Comparison of ENCODE assay signal across 26 cellular contexts in the genomic region with DNA sequence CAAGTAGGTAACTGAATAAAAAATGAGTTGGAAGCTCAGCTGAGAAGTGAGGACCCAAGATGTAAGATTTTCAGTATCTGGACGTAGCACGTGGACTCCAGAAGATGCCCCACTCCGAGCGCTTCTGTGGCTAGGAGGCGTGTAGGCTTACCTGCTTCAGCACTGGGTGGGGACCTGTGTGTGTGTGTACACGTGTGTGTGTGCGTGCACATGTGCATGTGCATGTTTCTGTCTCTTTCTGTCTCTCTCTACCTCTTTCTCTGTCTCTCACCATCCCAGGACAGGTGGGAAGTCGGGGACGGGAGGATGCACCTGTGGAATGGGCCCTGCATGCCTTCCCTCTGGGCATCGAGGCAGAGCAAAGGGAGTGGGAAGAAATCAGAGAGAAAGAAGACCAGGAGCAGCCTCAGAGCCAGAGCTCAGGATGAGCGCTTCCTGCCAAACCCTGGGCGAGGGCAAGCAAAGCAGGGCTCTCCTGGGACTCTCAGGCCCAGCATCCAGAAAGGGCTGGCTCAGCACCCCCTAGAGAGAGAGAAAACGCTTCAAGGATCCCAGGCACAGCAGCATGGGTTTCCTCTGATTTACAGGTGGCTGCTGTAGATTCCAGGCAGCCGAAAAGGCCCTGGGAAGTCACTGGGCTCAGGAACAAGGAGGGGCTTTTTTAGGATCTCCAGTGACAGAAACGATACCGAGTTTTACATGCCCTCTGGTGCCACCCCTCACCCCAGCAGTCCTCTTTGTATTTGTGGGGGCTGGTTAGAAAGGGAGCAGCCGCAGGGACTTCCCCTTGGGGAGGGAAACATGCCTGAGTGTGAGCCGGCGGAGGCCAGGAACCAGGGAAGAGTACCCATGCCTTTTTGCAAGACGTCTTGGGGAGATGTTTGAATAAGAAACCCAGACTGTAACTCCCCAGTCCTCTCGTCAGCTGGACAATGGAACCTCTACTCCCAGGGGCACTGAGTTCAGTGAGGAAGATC. TPM values are rescaled to one million over a fixed set of nuclear protein-coding genes. Genes with fewer than 3 reads are reported as not detected.
DNase-seq lines count a peak whose midpoint lies in the region; ATAC-seq and TF ChIP-seq lines count a peak whose summit lies in the region.
"Had no signal": no experiment of that assay in that cellular context is flagged by ENCODE, and none has a peak within 500 bp of the region (broad histone marks: within the 10 kb centered on the region; RNA-seq: fewer than 3 reads in every experiment).

No MANE protein-coding gene starts in this region.

- no peaks in the 10 kb centered on the region for H3F3A ChIP-seq in neural progenitor cell (ENCODE audit: low read depth)

- H3K9me3 Mint-ChIP-seq in neural progenitor cell = no peaks in the 10 kb centered on the region
- H3K9me3 Mint-ChIP-seq in natural killer cell treated with Interleukin-12 subunit alpha and Interleukin-12 subunit beta and Interleukin-15 and Interleukin-18, amount 100 ng/mL, for 72 hours = no peaks in the 10 kb centered on the region
- H3K9me3 Mint-ChIP-seq: CD8-positive, alpha-beta memory T cell had no signal

- DNase-seq in NCI-H2171 treated with DMSO at 0.1 percent for 48 hours (lab: John Stamatoyannopoulos, UW) (peak; percentile 31), NCI-H2171 (lab: John Stamatoyannopoulos, UW) (no peak), body of pancreas (no peak), neural progenitor cell (ENCODE audit: low spot score) (no peak), inferior parietal cortex (ENCODE audit: extremely low spot score) (no peak), Right ventricle myocardium superior (no peak)
- no peak for DNase-seq in natural killer cell treated with Interleukin-12 subunit alpha and Interleukin-12 subunit beta and Interleukin-15 and Interleukin-18, amount 100 ng/mL, for 72 hours (ENCODE audit: low spot score)
- DNase-seq: Calu3; CD8-positive, alpha-beta memory T cell; DMS153; GOT3; MG63; NCI-H1048; NCI-H1417 treated with DMSO at 0.1 percent for 48 hours; NCI-H187; NCI-H2107; NCI-H2227 treated with DMSO at 0.1 percent for 48 hours; NCI-H510A; SIG-M5; SK-N-SH had no signal

- peak overlapping the region; percentile 34 for H2AFZ ChIP-seq in neural progenitor cell (replicated peaks)

- H3K4me3 ChIP-seq in body of pancreas (no peak overlapping the region), neural progenitor cell (no peak overlapping the region)
- H3K4me3 ChIP-seq: K562, MG63 had no signal

- H4K20me1 ChIP-seq in neural progenitor cell (ENCODE audit: low read depth) = no peaks in the 10 kb centered on the region

- 81 to 91% methylated on average over 19 to 20 of the region's 21 CpGs for WGBS in body of pancreas, 2 donors

- no peaks in the 10 kb centered on the region for H3K36me3 Mint-ChIP-seq in neural progenitor cell
- H3K36me3 Mint-ChIP-seq in natural killer cell treated with Interleukin-12 subunit alpha and Interleukin-12 subunit beta and Interleukin-15 and Interleukin-18, amount 100 ng/mL, for 72 hours = no peaks in the 10 kb centered on the region
- H3K36me3 Mint-ChIP-seq: CD8-positive, alpha-beta memory T cell had no signal

- H3K4me1 Mint-ChIP-seq in neural progenitor cell = no peaks in the 10 kb centered on the region
- peaks cover 0 to 3% of the 10 kb centered on the region in 2 donors for H3K4me1 Mint-ChIP-seq in natural killer cell treated with Interleukin-12 subunit alpha and Interleukin-12 subunit beta and Interleukin-15 and Interleukin-18, amount 100 ng/mL, for 72 hours (ENCODE audit: low read depth in 2 of 2)
- H3K4me1 Mint-ChIP-seq: CD8-positive, alpha-beta memory T cell had no signal

- H3K36me3 ChIP-seq in body of pancreas (replicated peaks in 1 of 2; ENCODE audit: insufficient read depth in 1 of 2, low read depth in 2 of 2) (no peaks in the 10 kb centered on the region), neural progenitor cell (no peaks in the 10 kb centered on the region)
- H3K36me3 ChIP-seq: MG63 had no signal

- H3K27ac ChIP-seq in body of pancreas (peak overlapping the region in 3 of 4 donors; percentile 3 to 50 (median 36)), neural progenitor cell (no peak overlapping the region)
- H3K27ac ChIP-seq: 22Rv1, C4-2B, RWPE1 had no signal

- H3K27me3 ChIP-seq in body of pancreas (no peaks in the 10 kb centered on the region), neural progenitor cell (no peaks in the 10 kb centered on the region)
- H3K27me3 ChIP-seq: MG63 had no signal

- H3K4me2 ChIP-seq in neural progenitor cell = no peak overlapping the region
- H3K4me2 ChIP-seq: SK-N-SH had no signal

- H3K27ac Mint-ChIP-seq in neural progenitor cell = no peak overlapping the region
- H3K27ac Mint-ChIP-seq in natural killer cell treated with Interleukin-12 subunit alpha and Interleukin-12 subunit beta and Interleukin-15 and Interleukin-18, amount 100 ng/mL, for 72 hours = no peak overlapping the region
- H3K27ac Mint-ChIP-seq: CD8-positive, alpha-beta memory T cell had no signal

- H3K9ac ChIP-seq in neural progenitor cell = no peak overlapping the region
- H3K9ac ChIP-seq: SK-N-SH had no signal

- peaks cover 66% of the 10 kb centered on the region for H3K4me1 ChIP-seq in body of pancreas
- peaks cover 7% of the 10 kb centered on the region for H3K4me1 ChIP-seq in neural progenitor cell

- intact Hi-C loops in body of pancreas (cut with DNase I) (no loop called here), Right ventricle myocardium superior (cut with DNase I) (no loop called here)

- H3K27me3 Mint-ChIP-seq in neural progenitor cell (ENCODE audit: insufficient read depth, low read depth) = no peaks in the 10 kb centered on the region
- peaks cover 10 to 20% of the 10 kb centered on the region in 2 donors for H3K27me3 Mint-ChIP-seq in natural killer cell treated with Interleukin-12 subunit alpha and Interleukin-12 subunit beta and Interleukin-15 and Interleukin-18, amount 100 ng/mL, for 72 hours

- H3K9me3 ChIP-seq in body of pancreas (no peaks in the 10 kb centered on the region), neural progenitor cell (ENCODE audit: low read depth) (no peaks in the 10 kb centered on the region)
- H3K9me3 ChIP-seq: MG63, SK-N-SH had no signal

- TF ChIP-seq POLR2A in body of pancreas (IDR thresholded peaks at IDR 0.05) = no peak

- no peaks in the 10 kb centered on the region for H3K79me2 ChIP-seq in neural progenitor cell (ENCODE audit: low read depth)

- no peak overlapping the region for H3K4me3 Mint-ChIP-seq in neural progenitor cell
- H3K4me3 Mint-ChIP-seq in natural killer cell treated with Interleukin-12 subunit alpha and Interleukin-12 subunit beta and Interleukin-15 and Interleukin-18, amount 100 ng/mL, for 72 hours = no peak overlapping the region

- ATAC-seq in body of pancreas (no peak), HG03196 (IDR thresholded peaks at IDR 0.05; ENCODE audit: unreplicated experiment) (no peak), Right ventricle myocardium superior (ENCODE audit: poor library complexity) (no peak)
- ATAC-seq in natural killer cell treated with Interleukin-12 subunit alpha and Interleukin-12 subunit beta and Interleukin-15 and Interleukin-18, amount 100 ng/mL, for 72 hours = no peak
- ATAC-seq: K562 had no signal

- TF ChIP-seq CTCF in body of pancreas (IDR thresholded peaks at IDR 0.05) (no peak), neural progenitor cell (IDR thresholded peaks at IDR 0.05) (no peak)

RNA-seq across cellular contexts. Expression of a gene that starts 28.5 kb away (rescaled TPM):
- total RNA-seq in body of pancreas (100 to 1,000 TPM in 1 of 2 donors, 10 to 100 TPM in 1; 93.7 to 158 TPM), neural progenitor cell (ENCODE audit: low replicate concordance) (0.09 and 0.74 TPM in 2 replicates), Right ventricle myocardium superior (117 TPM)
- 1 to 10 TPM in 1 of 2 donors, not detected in 1; 2.0 TPM for total RNA-seq in natural killer cell treated with Interleukin-12 subunit alpha and Interleukin-12 subunit beta and Interleukin-15 and Interleukin-18, amount 100 ng/mL, for 72 hours
- total RNA-seq: Calu3; CD8-positive, alpha-beta memory T cell; G401 had no signal

Comparison
In these comparisons a context has a peak if more than half of its experiments do, and no peak if none do; other contexts are left out.
1. RNA of a gene that starts 28.5 kb away (total RNA-seq): 93.7 to 158 TPM in body of pancreas and 117 TPM in Right ventricle myocardium superior (single experiment); 2.0 TPM in natural killer cell treated with Interleukin-12 subunit alpha and Interleukin-12 subunit beta and Interleukin-15 and Interleukin-18, amount 100 ng/mL, for 72 hours and 0.09 to 0.74 TPM in neural progenitor cell; every median in the first group is over 10 times any median in the second.